Comparison of ENCODE assay signal across 9 cellular contexts in genomic region chr12:128920468-128920867, GRCh38.
DNase-seq lines count a peak whose midpoint lies in the region; ATAC-seq lines count a peak whose summit lies in the region.
"Had no signal": no experiment of that assay in that cellular context is flagged by ENCODE, and none has a peak within 500 bp of the region (broad histone marks: within the 10 kb centered on the region; RNA-seq: fewer than 3 reads in every experiment).

No MANE protein-coding gene starts in this region.

- no peak overlapping the region for H4K8ac ChIP-seq in mesenchymal stem cell (ENCODE audit: low read length)

- no peaks in the 10 kb centered on the region for H3K9me3 ChIP-seq in mesenchymal stem cell (ENCODE audit: control insufficient read depth, low read length)

- H3K27me3 ChIP-seq in mesenchymal stem cell (ENCODE audit: control insufficient read depth in 1 of 2, insufficient read depth in 1 of 2, low read length in 2 of 2) = no peaks in the 10 kb centered on the region

- H3K18ac ChIP-seq in mesenchymal stem cell (ENCODE audit: low read depth in 1 of 2, low read length in 2 of 2) = no peak overlapping the region

- no peak overlapping the region for H2BK15ac ChIP-seq in mesenchymal stem cell (ENCODE audit: low read depth, poor library complexity, severe bottlenecking)

- DNase-seq in AG08395 (ENCODE audit: low spot score) = peak; percentile 13
- DNase-seq in NCI-H82 (lab: John Stamatoyannopoulos, UW) = peak; percentile 12
- no peak for DNase-seq in mesenchymal stem cell
- no peak for DNase-seq in activated T-cell treated with anti-CD3 and anti-CD28 coated beads, Interleukin-2, amount 50 U/mL, for 72 hours
- DNase-seq: NCI-H2107 had no signal

- H3K36me3 Mint-ChIP-seq in dendritic cell treated with granulocyte-macrophage colony-stimulating factor and Interleukin-4, amounts not matched to agents 40 ng/mL and 50 ng/mL, for 4 days (ENCODE audit: low read depth) = peaks cover 6% of the 10 kb centered on the region
- H3K36me3 Mint-ChIP-seq in activated T-cell treated with anti-CD3 and anti-CD28 coated beads, Interleukin-2, amount 50 U/mL, for 72 hours (ENCODE audit: insufficient read depth in 2 of 2) = peaks cover 0 to 2% of the 10 kb centered on the region in 2 donors

- H3K14ac ChIP-seq in mesenchymal stem cell (ENCODE audit: low read length in 2 of 2) = no peak overlapping the region

- H2AFZ ChIP-seq in mesenchymal stem cell (ENCODE audit: low read depth, low read length) = no peak overlapping the region

- no peak overlapping the region for H2BK12ac ChIP-seq in mesenchymal stem cell (ENCODE audit: low read length in 2 of 2)

- ATAC-seq in HG03565 (IDR thresholded peaks at IDR 0.05; ENCODE audit: unreplicated experiment) = no peak
- ATAC-seq in HG02981 (IDR thresholded peaks at IDR 0.05; ENCODE audit: unreplicated experiment) = no peak
- no peak for ATAC-seq in GM21423 (IDR thresholded peaks at IDR 0.05; ENCODE audit: unreplicated experiment)
- ATAC-seq in activated T-cell treated with anti-CD3 and anti-CD28 coated beads, Interleukin-2, amount 50 U/mL, for 72 hours (replicated peaks in 1 of 2) = no peak

- H3K4me3 Mint-ChIP-seq in dendritic cell treated with granulocyte-macrophage colony-stimulating factor and Interleukin-4, amounts not matched to agents 40 ng/mL and 50 ng/mL, for 4 days = no peak overlapping the region
- H3K4me3 Mint-ChIP-seq in activated T-cell treated with anti-CD3 and anti-CD28 coated beads, Interleukin-2, amount 50 U/mL, for 72 hours = no peak overlapping the region

- peaks cover 19% of the 10 kb centered on the region for H3K4me1 Mint-ChIP-seq in dendritic cell treated with granulocyte-macrophage colony-stimulating factor and Interleukin-4, amounts not matched to agents 40 ng/mL and 50 ng/mL, for 4 days (ENCODE audit: low read depth)
- H3K4me1 Mint-ChIP-seq in activated T-cell treated with anti-CD3 and anti-CD28 coated beads, Interleukin-2, amount 50 U/mL, for 72 hours (ENCODE audit: low read depth) = peaks cover 25% of the 10 kb centered on the region

- no peaks in the 10 kb centered on the region for H3K79me1 ChIP-seq in mesenchymal stem cell (replicated peaks; ENCODE audit: low read length, poor library complexity, severe bottlenecking)

- no peak overlapping the region for H3K4me2 ChIP-seq in mesenchymal stem cell (ENCODE audit: low read length, poor library complexity, severe bottlenecking)

- no peak overlapping the region for H3K23ac ChIP-seq in mesenchymal stem cell (ENCODE audit: low read length in 2 of 2)

- 76% methylated on average over 7 of the region's 8 CpGs for WGBS in mesenchymal stem cell

- no peak overlapping the region for H2BK120ac ChIP-seq in mesenchymal stem cell (ENCODE audit: low read depth, low read length)

- H3K36me3 ChIP-seq in mesenchymal stem cell (ENCODE audit: control insufficient read depth in 1 of 2, insufficient read depth in 2 of 2, low read depth in 1 of 2, low read length in 2 of 2) = no peaks in the 10 kb centered on the region

- H3K27ac ChIP-seq in mesenchymal stem cell (ENCODE audit: low read length, poor library complexity, severe bottlenecking) = no peak overlapping the region

- H3K9ac ChIP-seq in mesenchymal stem cell (ENCODE audit: low read length) = peak overlapping the region; percentile 47

- H3K4me1 ChIP-seq in mesenchymal stem cell (ENCODE audit: control insufficient read depth, insufficient read depth, low read depth, low read length) = no peaks in the 10 kb centered on the region

- no peak overlapping the region for H4K91ac ChIP-seq in mesenchymal stem cell (ENCODE audit: low read length)

- H3K27me3 Mint-ChIP-seq in dendritic cell treated with granulocyte-macrophage colony-stimulating factor and Interleukin-4, amounts not matched to agents 40 ng/mL and 50 ng/mL, for 4 days = peaks cover 2% of the 10 kb centered on the region
- H3K27me3 Mint-ChIP-seq in activated T-cell treated with anti-CD3 and anti-CD28 coated beads, Interleukin-2, amount 50 U/mL, for 72 hours (ENCODE audit: low read depth) = no peaks in the 10 kb centered on the region

- peak overlapping the region; percentile 38 for H3K27ac Mint-ChIP-seq in dendritic cell treated with granulocyte-macrophage colony-stimulating factor and Interleukin-4, amounts not matched to agents 40 ng/mL and 50 ng/mL, for 4 days
- H3K27ac Mint-ChIP-seq in activated T-cell treated with anti-CD3 and anti-CD28 coated beads, Interleukin-2, amount 50 U/mL, for 72 hours = no peak overlapping the region

- no peak overlapping the region for H2AK5ac ChIP-seq in mesenchymal stem cell (ENCODE audit: low read length, severe bottlenecking)

- intact Hi-C loops in dendritic cell treated with granulocyte-macrophage colony-stimulating factor and Interleukin-4, amounts not matched to agents 40 ng/mL and 50 ng/mL, for 4 days (cut with micrococcal nuclease) = no loop called here

- no peak overlapping the region for H2BK5ac ChIP-seq in mesenchymal stem cell (ENCODE audit: low read depth, low read length, poor library complexity, severe bottlenecking)

- H3K9me3 Mint-ChIP-seq in dendritic cell treated with granulocyte-macrophage colony-stimulating factor and Interleukin-4, amounts not matched to agents 40 ng/mL and 50 ng/mL, for 4 days = no peaks in the 10 kb centered on the region
- peaks cover 2 to 3% of the 10 kb centered on the region in 2 donors for H3K9me3 Mint-ChIP-seq in activated T-cell treated with anti-CD3 and anti-CD28 coated beads, Interleukin-2, amount 50 U/mL, for 72 hours

- H3K4ac ChIP-seq in mesenchymal stem cell (ENCODE audit: low read depth in 1 of 2, low read length in 2 of 2) = no peak overlapping the region

- no peak overlapping the region for H3K4me3 ChIP-seq in mesenchymal stem cell (ENCODE audit: insufficient read depth in 1 of 2, low read depth in 1 of 2, low read length in 2 of 2)

Comparison
In these comparisons a context has a peak if more than half of its experiments do, and no peak if none do; other contexts are left out.
1. DNase-seq: peak in AG08395 (single experiment) and NCI-H82 (single experiment); none in mesenchymal stem cell (single experiment) and activated T-cell treated with anti-CD3 and anti-CD28 coated beads, Interleukin-2, amount 50 U/mL, for 72 hours (0 of 2).